ENCODE assay signal across 23 cellular contexts in genomic region chr9:97507585-97507984, GRCh38.
"Had no signal": no experiment of that assay in that cellular context is flagged by ENCODE, and none has a peak within 500 bp of the region (broad histone marks: within the 10 kb centered on the region; RNA-seq: fewer than 3 reads in every experiment).

No MANE protein-coding gene starts in this region.

- DNase-seq: activated CD4-positive, alpha-beta T cell treated with anti-CD3 and anti-CD28 coated beads, Interleukin-2, amount 10 ng/mL, durations not matched to agents 24 days and 14 days; activated CD8-positive, alpha-beta memory T cell treated with anti-CD3 and anti-CD28 coated beads, Interleukin-2, amount 10 ng/mL, durations not matched to agents 7 days and 5 days; activated CD8-positive, alpha-beta T cell treated with anti-CD3 and anti-CD28 coated beads for 36 hours; activated effector memory CD4-positive, alpha-beta T cell treated with anti-CD3 and anti-CD28 coated beads, Interleukin-2, amount 50 U/mL, for 16 hours; activated naive CD4-positive, alpha-beta T cell treated with anti-CD3 and anti-CD28 coated beads, Interleukin-2, amount 10 ng/mL, durations not matched to agents 7 days and 5 days; activated T-cell treated with anti-CD3 and anti-CD28 coated beads for 4 hours; effector CD4-positive, alpha-beta T cell; foreskin fibroblast; kidney; lower lobe of right lung; mesendoderm; mucosa of descending colon; naive B cell; occipital lobe; sigmoid colon; spleen; stimulated activated CD4-positive, alpha-beta T cell treated with anti-CD3 and anti-CD28 coated beads, Interleukin-4, amount 100 ng/mL, for 4 hours; stimulated activated naive CD8-positive, alpha-beta T cell treated with anti-CD3 and anti-CD28 coated beads, Interleukin-15, Interleukin-2, amounts not matched to agents 100 U/mL and 50 U/mL, for 24 hours; T1000 had no signal

- H3K9me3 Mint-ChIP-seq: activated CD4-positive, alpha-beta T cell treated with anti-CD3 and anti-CD28 coated beads, Interleukin-2, amount 10 ng/mL, durations not matched to agents 24 days and 14 days; activated CD8-positive, alpha-beta T cell treated with anti-CD3 and anti-CD28 coated beads for 36 hours; activated naive CD4-positive, alpha-beta T cell treated with anti-CD3 and anti-CD28 coated beads, Interleukin-2, amount 10 ng/mL, durations not matched to agents 7 days and 5 days; naive B cell; T-helper 1 cell treated with Interleukin-12 subunit alpha and Interleukin-12 subunit beta and Interleukin-4 antibody, amounts not matched to agents 30 μg/mL and 1 μg/mL, for 36 hours had no signal

- H3K9me3 ChIP-seq: lower lobe of right lung, mucosa of descending colon, sigmoid colon, spleen had no signal

- H3K36me3 ChIP-seq: lower lobe of right lung, sigmoid colon, spleen had no signal

- H3K4me3 Mint-ChIP-seq: activated CD4-positive, alpha-beta T cell treated with anti-CD3 and anti-CD28 coated beads, Interleukin-2, amount 10 ng/mL, durations not matched to agents 24 days and 14 days; activated CD8-positive, alpha-beta memory T cell treated with anti-CD3 and anti-CD28 coated beads, Interleukin-2, amount 10 ng/mL, durations not matched to agents 7 days and 5 days; activated CD8-positive, alpha-beta T cell treated with anti-CD3 and anti-CD28 coated beads for 36 hours; activated naive CD4-positive, alpha-beta T cell treated with anti-CD3 and anti-CD28 coated beads, Interleukin-2, amount 10 ng/mL, durations not matched to agents 7 days and 5 days; brain; naive B cell; T-helper 1 cell treated with Interleukin-12 subunit alpha and Interleukin-12 subunit beta and Interleukin-4 antibody, amounts not matched to agents 30 μg/mL and 1 μg/mL, for 36 hours had no signal

- H3K36me3 Mint-ChIP-seq: activated CD8-positive, alpha-beta memory T cell treated with anti-CD3 and anti-CD28 coated beads, Interleukin-2, amount 10 ng/mL, durations not matched to agents 7 days and 5 days; activated naive CD4-positive, alpha-beta T cell treated with anti-CD3 and anti-CD28 coated beads, Interleukin-2, amount 10 ng/mL, durations not matched to agents 7 days and 5 days; brain had no signal

- H3K27ac Mint-ChIP-seq: activated CD4-positive, alpha-beta T cell treated with anti-CD3 and anti-CD28 coated beads, Interleukin-2, amount 10 ng/mL, durations not matched to agents 24 days and 14 days; activated CD8-positive, alpha-beta memory T cell treated with anti-CD3 and anti-CD28 coated beads, Interleukin-2, amount 10 ng/mL, durations not matched to agents 7 days and 5 days; activated CD8-positive, alpha-beta T cell treated with anti-CD3 and anti-CD28 coated beads for 36 hours; activated naive CD4-positive, alpha-beta T cell treated with anti-CD3 and anti-CD28 coated beads, Interleukin-2, amount 10 ng/mL, durations not matched to agents 7 days and 5 days; brain; naive B cell; T-helper 1 cell treated with Interleukin-12 subunit alpha and Interleukin-12 subunit beta and Interleukin-4 antibody, amounts not matched to agents 30 μg/mL and 1 μg/mL, for 36 hours had no signal

- ATAC-seq: activated CD4-positive, CD25-positive, alpha-beta regulatory T cell treated with anti-CD3 and anti-CD28 coated beads, Interleukin-2, amount 50 U/mL, for 24 hours; activated CD8-positive, alpha-beta memory T cell treated with anti-CD3 and anti-CD28 coated beads, Interleukin-2, amount 10 ng/mL, durations not matched to agents 7 days and 5 days; activated CD8-positive, alpha-beta T cell treated with anti-CD3 and anti-CD28 coated beads for 36 hours; lower lobe of right lung; mucosa of descending colon; stimulated activated naive CD8-positive, alpha-beta T cell treated with anti-CD3 and anti-CD28 coated beads, Interleukin-15, Interleukin-2, amounts not matched to agents 100 U/mL and 50 U/mL, for 24 hours had no signal

- H3K4me3 ChIP-seq: lower lobe of right lung, mucosa of descending colon, sigmoid colon, spleen had no signal

- H3K27ac ChIP-seq: lower lobe of right lung, spleen, VCaP had no signal

- H3K27me3 ChIP-seq: sigmoid colon had no signal
